20 cellular contexts compared by ENCODE assay signal in the genomic region with DNA sequence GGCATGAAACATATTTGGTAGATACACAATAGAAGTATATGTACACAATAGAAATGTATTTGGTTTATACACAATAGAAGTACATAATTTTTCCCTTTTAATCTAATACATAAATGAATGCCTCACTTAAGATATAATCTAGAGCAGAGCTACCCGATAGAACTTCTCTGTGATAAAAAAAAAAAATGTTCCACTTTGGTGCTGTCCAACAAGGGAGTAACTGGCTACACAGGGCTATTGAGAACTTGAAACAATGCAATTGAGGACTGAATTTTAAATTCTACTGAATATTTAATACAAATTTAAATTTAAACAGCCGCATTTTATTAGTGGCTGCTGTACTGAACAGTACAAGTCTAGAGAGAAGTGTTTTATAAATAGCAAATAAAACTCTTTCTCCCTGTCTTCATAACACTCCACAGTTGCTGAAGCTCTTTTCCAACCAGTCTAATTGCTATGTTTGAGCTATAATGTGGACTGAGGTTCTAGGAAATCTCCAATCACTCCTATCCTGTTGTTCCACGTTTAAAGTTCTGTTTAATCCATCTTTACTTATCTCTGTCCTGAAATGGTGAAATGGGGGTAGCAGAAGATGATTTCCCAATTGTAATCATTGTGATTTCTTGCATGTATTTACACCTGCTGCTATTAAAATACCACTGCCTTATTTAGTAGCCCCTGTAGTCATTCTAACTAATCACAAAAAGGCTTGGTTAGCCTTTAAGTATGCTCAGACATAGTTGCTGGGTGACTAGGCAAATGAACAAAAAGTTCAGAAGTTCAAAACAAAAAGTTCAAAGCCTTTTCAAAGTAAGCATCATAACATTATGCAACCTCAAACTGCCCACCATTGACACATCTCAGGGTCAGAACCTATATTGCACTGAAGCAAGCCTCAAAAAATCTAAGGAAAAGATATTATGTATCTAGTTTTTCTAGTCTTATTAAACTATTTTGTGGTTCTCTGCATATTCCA.
DNase-seq lines count a peak whose midpoint lies in the region; ATAC-seq, FAIRE-seq and TF ChIP-seq lines count a peak whose summit lies in the region.
"Had no signal": no experiment of that assay in that cellular context is flagged by ENCODE, and none has a peak within 500 bp of the region (broad histone marks: within the 10 kb centered on the region; RNA-seq: fewer than 3 reads in every experiment).

No MANE protein-coding gene starts in this region.

- H3K27ac Mint-ChIP-seq in astrocyte (ENCODE audit: unreplicated experiment): no peak overlapping the region
- no peak overlapping the region for H3K27ac Mint-ChIP-seq in activated T-cell treated with anti-CD3 and anti-CD28 coated beads, Interleukin-2, amount 50 U/mL, for 24 hours
- H3K27ac Mint-ChIP-seq: activated CD4-positive, alpha-beta T cell treated with anti-CD3 and anti-CD28 coated beads, Interleukin-2, amount 10 ng/mL, durations not matched to agents 7 days and 5 days; activated naive CD4-positive, alpha-beta T cell treated with anti-CD3 and anti-CD28 coated beads for 36 hours; brain had no signal

- no peak overlapping the region for H3K9ac ChIP-seq in astrocyte (ENCODE audit: low read length)
- H3K9ac ChIP-seq: BLaER1 treated with 17β-estradiol and CSF1 and Interleukin-3, amounts not matched to agents 10 nM and 100 nM had no signal

- no peak for TF ChIP-seq CTCF in HEK293 (tag by site-specific recombination; IDR thresholded peaks at IDR 0.05)
- TF ChIP-seq CTCF in astrocyte (IDR thresholded peaks at IDR 0.05; ENCODE audit: insufficient read depth, low read depth, low read length): no peak
- no peak for TF ChIP-seq CTCF in fibroblast of villous mesenchyme (IDR thresholded peaks at IDR 0.05; ENCODE audit: insufficient read depth, low read depth, low read length)

- H3K79me2 ChIP-seq in astrocyte (ENCODE audit: insufficient read depth, low read length): no peaks in the 10 kb centered on the region

- peak; percentile 82 for DNase-seq in astrocyte (ENCODE audit: low read depth)
- peak; percentile 37 for DNase-seq in fibroblast of villous mesenchyme (ENCODE audit: low read depth)
- peak; percentile 64 for DNase-seq in skeletal muscle cell (ENCODE audit: low read depth)
- DNase-seq in activated T-cell treated with anti-CD3 and anti-CD28 coated beads, Interleukin-2, amount 50 U/mL, for 24 hours: no peak
- no peak for DNase-seq in NCI-H69 (lab: John Stamatoyannopoulos, UW)
- no peak for DNase-seq in left ventricle myocardium superior
- no peak for DNase-seq in caudate nucleus (lab: John Stamatoyannopoulos, UW)
- DNase-seq: activated CD4-positive, alpha-beta T cell treated with anti-CD3 and anti-CD28 coated beads, Interleukin-2, amount 10 ng/mL, durations not matched to agents 7 days and 5 days; activated naive CD4-positive, alpha-beta T cell treated with anti-CD3 and anti-CD28 coated beads for 36 hours; DMS 273 treated with DMSO at 0.1 percent for 48 hours; gastrocnemius medialis; left lung; NCI-H1048; NCI-H774; transverse colon had no signal

- CTCF ChIA-PET in HEK293 (lab: Yijun Ruan, JAX): no interaction called here

- no peak overlapping the region for H3K27ac ChIP-seq in HEK293 (ENCODE audit: extremely low read depth, low read depth, low read length)
- no peak overlapping the region for H3K27ac ChIP-seq in astrocyte (ENCODE audit: low read depth, low read length)
- no peak overlapping the region for H3K27ac ChIP-seq in caudate nucleus (ENCODE audit: low read depth, low read length)
- H3K27ac ChIP-seq: BLaER1 treated with 17β-estradiol and CSF1 and Interleukin-3, amounts not matched to agents 10 nM and 100 nM; gastrocnemius medialis; left lung; transverse colon had no signal

- no peaks in the 10 kb centered on the region for H4K20me1 ChIP-seq in astrocyte (ENCODE audit: insufficient read depth, low read length)
- H4K20me1 ChIP-seq: BLaER1 treated with 17β-estradiol and CSF1 and Interleukin-3, amounts not matched to agents 10 nM and 100 nM had no signal

- H3K4me3 ChIP-seq in HEK293 (ENCODE audit: low read depth, low read length): no peak overlapping the region
- no peak overlapping the region for H3K4me3 ChIP-seq in astrocyte (ENCODE audit: insufficient read depth, low read depth, low read length)
- H3K4me3 ChIP-seq in fibroblast of villous mesenchyme (ENCODE audit: low read depth, low read length): no peak overlapping the region
- no peak overlapping the region for H3K4me3 ChIP-seq in skeletal muscle cell (ENCODE audit: low read depth, low read length)
- H3K4me3 ChIP-seq: BLaER1 treated with 17β-estradiol and CSF1 and Interleukin-3, amounts not matched to agents 10 nM and 100 nM; gastrocnemius medialis; K562; left lung; transverse colon had no signal

- peak overlapping the region; percentile 40 for H3K4me2 ChIP-seq in astrocyte (ENCODE audit: low read length)
- H3K4me2 ChIP-seq: BLaER1 treated with 17β-estradiol and CSF1 and Interleukin-3, amounts not matched to agents 10 nM and 100 nM had no signal

- no peak for FAIRE-seq in astrocyte (lab: Jason Lieb, UNC)
- FAIRE-seq: K562 had no signal

- H3K4me1 ChIP-seq in HEK293 (ENCODE audit: control insufficient read depth, insufficient read depth, low read length) (no peaks in the 10 kb centered on the region), astrocyte (ENCODE audit: insufficient read depth, low read length) (peaks cover 10% of the 10 kb centered on the region)
- H3K4me1 ChIP-seq: BLaER1 treated with 17β-estradiol and CSF1 and Interleukin-3, amounts not matched to agents 10 nM and 100 nM; gastrocnemius medialis; left lung; transverse colon had no signal

- no peaks in the 10 kb centered on the region for H3K36me3 ChIP-seq in HEK293 (ENCODE audit: control insufficient read depth in 2 of 2, insufficient read depth in 1 of 2, low read length in 2 of 2)
- no peaks in the 10 kb centered on the region for H3K36me3 ChIP-seq in astrocyte (ENCODE audit: insufficient read depth, low read length)
- H3K36me3 ChIP-seq: BLaER1 treated with 17β-estradiol and CSF1 and Interleukin-3, amounts not matched to agents 10 nM and 100 nM; gastrocnemius medialis; left lung; transverse colon had no signal

- no peak overlapping the region for H3K4me3 Mint-ChIP-seq in astrocyte (ENCODE audit: unreplicated experiment)
- no peak overlapping the region for H3K4me3 Mint-ChIP-seq in activated T-cell treated with anti-CD3 and anti-CD28 coated beads, Interleukin-2, amount 50 U/mL, for 24 hours
- H3K4me3 Mint-ChIP-seq: activated CD4-positive, alpha-beta T cell treated with anti-CD3 and anti-CD28 coated beads, Interleukin-2, amount 10 ng/mL, durations not matched to agents 7 days and 5 days; activated naive CD4-positive, alpha-beta T cell treated with anti-CD3 and anti-CD28 coated beads for 36 hours; brain had no signal

- no peak for ATAC-seq in left ventricle myocardium superior
- ATAC-seq: gastrocnemius medialis, K562, left lung, Panc1 had no signal

- peaks cover 9% of the 10 kb centered on the region for H3K27me3 Mint-ChIP-seq in astrocyte (ENCODE audit: low read depth, unreplicated experiment)
- no peaks in the 10 kb centered on the region for H3K27me3 Mint-ChIP-seq in activated T-cell treated with anti-CD3 and anti-CD28 coated beads, Interleukin-2, amount 50 U/mL, for 24 hours
- H3K27me3 Mint-ChIP-seq: activated CD4-positive, alpha-beta T cell treated with anti-CD3 and anti-CD28 coated beads, Interleukin-2, amount 10 ng/mL, durations not matched to agents 7 days and 5 days; brain had no signal

- H2AFZ ChIP-seq in astrocyte (ENCODE audit: low read depth, low read length): no peak overlapping the region

- H3K36me3 Mint-ChIP-seq in astrocyte (ENCODE audit: low read depth, unreplicated experiment): no peaks in the 10 kb centered on the region
- no peaks in the 10 kb centered on the region for H3K36me3 Mint-ChIP-seq in activated T-cell treated with anti-CD3 and anti-CD28 coated beads, Interleukin-2, amount 50 U/mL, for 24 hours (ENCODE audit: low read depth)
- H3K36me3 Mint-ChIP-seq: brain had no signal

- peaks cover 9% of the 10 kb centered on the region for H3K4me1 Mint-ChIP-seq in astrocyte (ENCODE audit: low read depth, unreplicated experiment)
- H3K4me1 Mint-ChIP-seq in activated T-cell treated with anti-CD3 and anti-CD28 coated beads, Interleukin-2, amount 50 U/mL, for 24 hours (ENCODE audit: low read depth): no peaks in the 10 kb centered on the region
- H3K4me1 Mint-ChIP-seq: activated CD4-positive, alpha-beta T cell treated with anti-CD3 and anti-CD28 coated beads, Interleukin-2, amount 10 ng/mL, durations not matched to agents 7 days and 5 days; brain had no signal

- no peaks in the 10 kb centered on the region for H3K27me3 ChIP-seq in astrocyte (ENCODE audit: insufficient read depth, low read length)
- H3K27me3 ChIP-seq: BLaER1 treated with 17β-estradiol and CSF1 and Interleukin-3, amounts not matched to agents 10 nM and 100 nM; gastrocnemius medialis; left lung; transverse colon had no signal

- POLR2A ChIA-PET in HEK293 (lab: Yijun Ruan, JAX): no interaction called here

- intact Hi-C loops in left ventricle myocardium superior (cut with micrococcal nuclease): no loop called here

- H3K9me3 ChIP-seq in HEK293 (ENCODE audit: control insufficient read depth, insufficient read depth, low read depth, low read length): no peaks in the 10 kb centered on the region
- H3K9me3 ChIP-seq in astrocyte (ENCODE audit: insufficient read depth, low read depth, low read length): no peaks in the 10 kb centered on the region
- H3K9me3 ChIP-seq: BLaER1 treated with 17β-estradiol and CSF1 and Interleukin-3, amounts not matched to agents 10 nM and 100 nM; gastrocnemius medialis; left lung; transverse colon had no signal

- no peaks in the 10 kb centered on the region for H3K9me3 Mint-ChIP-seq in astrocyte (ENCODE audit: unreplicated experiment)
- H3K9me3 Mint-ChIP-seq in activated T-cell treated with anti-CD3 and anti-CD28 coated beads, Interleukin-2, amount 50 U/mL, for 24 hours: peaks cover 3% of the 10 kb centered on the region
- H3K9me3 Mint-ChIP-seq: activated CD4-positive, alpha-beta T cell treated with anti-CD3 and anti-CD28 coated beads, Interleukin-2, amount 10 ng/mL, durations not matched to agents 7 days and 5 days had no signal

TF ChIP-seq in HEK293, 187 proteins besides CTCF, POLR2A, EP300 and RAD21 (continues in another document):
- TF ChIP-seq SETDB1 (IDR thresholded peaks at IDR 0.05; ENCODE audit: insufficient read length, low read length) (no peak), ZNF423 (tag by site-specific recombination; IDR thresholded peaks at IDR 0.05) (no peak)

Comparison
In these comparisons a context has a peak if more than half of its experiments do, and no peak if none do; other contexts are left out.
1. DNase-seq: peak in astrocyte (single experiment), fibroblast of villous mesenchyme (single experiment) and skeletal muscle cell (single experiment); none in activated T-cell treated with anti-CD3 and anti-CD28 coated beads, Interleukin-2, amount 50 U/mL, for 24 hours (single experiment), NCI-H69 (single experiment), left ventricle myocardium superior (single experiment) and caudate nucleus (0 of 61).